In the genomic region with DNA sequence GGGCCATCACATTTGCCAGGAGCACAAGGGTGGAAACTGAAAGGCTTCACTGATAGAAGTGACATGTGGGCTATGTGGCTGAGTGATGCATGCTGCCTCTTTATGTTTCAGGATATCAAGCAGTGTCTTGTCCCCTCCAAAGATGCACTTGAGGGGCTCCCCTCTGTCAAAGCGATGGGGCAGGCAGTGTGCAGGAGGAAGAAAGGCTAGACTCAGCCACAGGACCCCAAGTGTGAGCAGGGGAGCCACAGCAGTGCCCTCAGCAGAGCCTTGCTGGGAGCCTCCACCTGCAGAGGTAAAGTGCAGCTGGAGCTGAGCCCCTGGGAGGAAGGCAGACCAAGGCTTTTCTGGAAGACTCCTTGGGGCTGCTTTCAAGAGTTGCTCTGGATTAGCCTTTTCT, we compare ENCODE assay signal across 19 cellular contexts.
"Had no signal": no experiment of that assay in that cellular context is flagged by ENCODE, and none has a peak within 500 bp of the region (broad histone marks: within the 10 kb centered on the region; RNA-seq: fewer than 3 reads in every experiment).

No MANE protein-coding gene starts in this region.

- H3K27me3 ChIP-seq: gastrocnemius medialis, ovary, stomach, testis, upper lobe of left lung had no signal

- H3K4me1 ChIP-seq: testis had no signal

- DNase-seq: activated CD4-positive, CD25-positive, alpha-beta regulatory T cell treated with anti-CD3 and anti-CD28 coated beads, Interleukin-2, amount 50 U/mL, for 72 hours; activated gamma-delta T cell treated with Interleukin-2 at 50 U/mL for 16 hours; amniotic stem cell; effector CD8-positive, alpha-beta T cell; gastrocnemius medialis; head of caudate nucleus; kidney; mammary epithelial cell; ovary; psoas muscle; right cardiac atrium; stomach; testis; upper lobe of left lung had no signal

- FAIRE-seq: kidney had no signal

- H3K9me3 ChIP-seq: gastrocnemius medialis, ovary, psoas muscle, stomach, testis, upper lobe of left lung had no signal

- ATAC-seq: activated naive CD4-positive, alpha-beta T cell treated with anti-CD3 and anti-CD28 coated beads, Interleukin-2, amount 50 U/mL, for 72 hours; esophagus mucosa; left lobe of liver; right cardiac atrium had no signal

- H3K27ac ChIP-seq: ovary, psoas muscle, stomach, testis, upper lobe of left lung had no signal

- H3K9me3 Mint-ChIP-seq: activated naive CD4-positive, alpha-beta T cell treated with anti-CD3 and anti-CD28 coated beads, Interleukin-2, amount 50 U/mL, for 72 hours; dendritic cell treated with granulocyte-macrophage colony-stimulating factor and Interleukin-4, amounts not matched to agents 40 ng/mL and 50 ng/mL, for 4 days had no signal

- H3K36me3 Mint-ChIP-seq: activated naive CD4-positive, alpha-beta T cell treated with anti-CD3 and anti-CD28 coated beads, Interleukin-2, amount 50 U/mL, for 72 hours had no signal

- H3K27ac Mint-ChIP-seq: activated naive CD4-positive, alpha-beta T cell treated with anti-CD3 and anti-CD28 coated beads, Interleukin-2, amount 50 U/mL, for 72 hours; dendritic cell treated with granulocyte-macrophage colony-stimulating factor and Interleukin-4, amounts not matched to agents 40 ng/mL and 50 ng/mL, for 4 days had no signal

- H3K36me3 ChIP-seq: gastrocnemius medialis, ovary, stomach, upper lobe of left lung had no signal

- H3K4me3 Mint-ChIP-seq: dendritic cell treated with granulocyte-macrophage colony-stimulating factor and Interleukin-4, amounts not matched to agents 40 ng/mL and 50 ng/mL, for 4 days had no signal

- H3K4me3 ChIP-seq: gastrocnemius medialis, ovary, psoas muscle, skin epidermis, stomach, testis, upper lobe of left lung had no signal
